ENCODE assay signal across 21 cellular contexts in the genomic region with DNA sequence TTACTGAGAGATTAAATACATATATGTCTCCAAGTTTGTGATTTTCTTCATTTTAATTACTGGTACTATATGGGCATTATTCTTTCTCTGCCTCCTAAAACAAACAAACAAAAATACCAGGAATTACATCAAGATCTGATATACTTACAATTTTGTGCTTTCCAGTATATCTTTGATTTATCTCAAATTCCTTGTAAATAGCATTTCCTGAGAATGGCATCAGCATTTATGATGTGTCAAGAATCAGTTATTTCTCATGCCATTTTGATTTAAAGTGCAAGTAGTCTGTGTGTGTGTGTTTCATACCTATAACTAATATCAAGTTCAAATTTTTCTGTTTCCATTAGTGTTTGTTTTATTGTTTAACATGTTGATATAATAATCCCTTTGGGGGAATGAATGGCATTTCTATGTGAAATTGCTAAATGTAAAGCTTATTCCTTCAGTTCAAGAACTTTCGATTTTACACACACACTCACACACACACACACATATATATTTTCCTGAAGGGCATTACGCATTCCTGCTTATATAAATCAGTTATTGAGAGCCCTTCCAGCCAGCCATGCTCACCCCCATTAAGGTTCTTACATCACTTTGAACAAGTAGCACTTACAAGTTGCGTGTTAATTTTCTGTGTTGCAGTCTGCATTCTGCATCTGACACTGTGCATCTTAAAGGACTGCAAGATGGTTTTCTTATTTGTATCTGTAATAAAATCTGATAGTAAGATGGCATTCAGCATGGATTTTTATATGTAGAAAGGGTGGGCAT.
A peak's percentile ranks its signal among the peaks of the same experiment; 100 is the strongest.
DNase-seq lines count a peak whose midpoint lies in the region; ATAC-seq and TF ChIP-seq lines count a peak whose summit lies in the region.
"Had no signal": no experiment of that assay in that cellular context is flagged by ENCODE, and none has a peak within 500 bp of the region (broad histone marks: within the 10 kb centered on the region; RNA-seq: fewer than 3 reads in every experiment).

No MANE protein-coding gene starts in this region.

- H3K4me1 ChIP-seq in trophoblast cell (ENCODE audit: control insufficient read depth in 1 of 2, insufficient read depth in 2 of 2, low read length in 2 of 2): no peaks in the 10 kb centered on the region

- H3K36me3 Mint-ChIP-seq in activated T-cell treated with anti-CD3 and anti-CD28 coated beads, Interleukin-2, amount 50 U/mL, for 24 hours (ENCODE audit: low read depth): peaks cover 20% of the 10 kb centered on the region

- TF ChIP-seq CTCF in brain microvascular endothelial cell (IDR thresholded peaks at IDR 0.05; ENCODE audit: low read depth, low read length, missing control alignments) (no peak), omental fat pad (IDR thresholded peaks at IDR 0.05) (no peak)

- H3K4ac ChIP-seq in trophoblast cell (ENCODE audit: low read depth, low read length): no peak overlapping the region

- H2AFZ ChIP-seq in trophoblast cell (ENCODE audit: insufficient read depth, low read length, poor library complexity): no peak overlapping the region

- no peaks in the 10 kb centered on the region for H3K9me3 Mint-ChIP-seq in activated T-cell treated with anti-CD3 and anti-CD28 coated beads, Interleukin-2, amount 50 U/mL, for 24 hours
- H3K9me3 Mint-ChIP-seq: activated B cell treated with CpG ODN at 0.5 μM for 24 hours; CD4-positive, alpha-beta memory T cell; effector memory CD8-positive, alpha-beta T cell; T-cell had no signal

- H3K4me3 ChIP-seq in brain microvascular endothelial cell (ENCODE audit: low read depth, low read length) (no peak overlapping the region), trophoblast cell (ENCODE audit: low read depth, low read length) (no peak overlapping the region)
- H3K4me3 ChIP-seq: adrenal gland had no signal

- in situ Hi-C loops in brain microvascular endothelial cell (cut with HindIII; ENCODE audit: low pct_ligation_motif_present, low sequenced_read_pairs): no loop called here

- no peak overlapping the region for H4K8ac ChIP-seq in trophoblast cell (ENCODE audit: low read depth, low read length)

- no CpG with 5 or more reads among the region's 3 CpGs for WGBS in trophoblast cell (ENCODE audit: extremely low coverage, insufficient coverage, insufficient read length)

- no peak overlapping the region for H3K14ac ChIP-seq in trophoblast cell (ENCODE audit: low read length)

- H3K9me3 ChIP-seq in trophoblast cell (ENCODE audit: insufficient read depth, low read depth, low read length): no peaks in the 10 kb centered on the region
- H3K9me3 ChIP-seq: adrenal gland had no signal

- H3K4me3 Mint-ChIP-seq in activated T-cell treated with anti-CD3 and anti-CD28 coated beads, Interleukin-2, amount 50 U/mL, for 24 hours: peak overlapping the region; percentile 45
- H3K4me3 Mint-ChIP-seq: activated B cell treated with CpG ODN at 0.5 μM for 24 hours; CD4-positive, alpha-beta memory T cell; effector memory CD8-positive, alpha-beta T cell; T-cell had no signal

- no peak overlapping the region for H3K9ac ChIP-seq in trophoblast cell (ENCODE audit: low read length)

- H4K91ac ChIP-seq in trophoblast cell (ENCODE audit: low read depth, low read length): no peak overlapping the region

- H3K27ac ChIP-seq in brain microvascular endothelial cell: peak overlapping the region; percentile 64
- H3K27ac ChIP-seq in trophoblast cell (ENCODE audit: low read depth, low read length): no peak overlapping the region

- H3K79me2 ChIP-seq in trophoblast cell (ENCODE audit: control insufficient read depth, insufficient read depth, low read length, poor library complexity): no peaks in the 10 kb centered on the region

- H3K79me1 ChIP-seq in trophoblast cell (ENCODE audit: low read length): no peaks in the 10 kb centered on the region

- peak overlapping the region; percentile 90 for H3K27ac Mint-ChIP-seq in activated T-cell treated with anti-CD3 and anti-CD28 coated beads, Interleukin-2, amount 50 U/mL, for 24 hours
- H3K27ac Mint-ChIP-seq: activated B cell treated with CpG ODN at 0.5 μM for 24 hours; effector memory CD8-positive, alpha-beta T cell had no signal

- no peak overlapping the region for H2AK5ac ChIP-seq in trophoblast cell (ENCODE audit: low read length)

- no peak overlapping the region for H4K12ac ChIP-seq in trophoblast cell (ENCODE audit: low read depth, low read length)

- H2BK120ac ChIP-seq in trophoblast cell (ENCODE audit: insufficient read depth, low read length, poor library complexity): no peak overlapping the region

- ATAC-seq in HG03196 (IDR thresholded peaks at IDR 0.05; ENCODE audit: unreplicated experiment) (no peak), omental fat pad (ENCODE audit: low FRiP score) (no peak)
- ATAC-seq: effector memory CD8-positive, alpha-beta T cell; T-cell had no signal

- H3K36me3 ChIP-seq in brain microvascular endothelial cell (replicated peaks) (peaks cover 2% of the 10 kb centered on the region), trophoblast cell (ENCODE audit: control insufficient read depth in 1 of 2, insufficient read depth in 2 of 2, low read length in 2 of 2) (no peaks in the 10 kb centered on the region)
- H3K36me3 ChIP-seq: adrenal gland had no signal

- H2BK5ac ChIP-seq in trophoblast cell (ENCODE audit: low read depth, low read length, poor library complexity): no peak overlapping the region

- H3K27me3 ChIP-seq in brain microvascular endothelial cell (replicated peaks) (no peaks in the 10 kb centered on the region), trophoblast cell (ENCODE audit: insufficient read depth, low read length) (no peaks in the 10 kb centered on the region)
- H3K27me3 ChIP-seq: adrenal gland had no signal

- peaks cover 77% of the 10 kb centered on the region for H3K4me1 Mint-ChIP-seq in activated T-cell treated with anti-CD3 and anti-CD28 coated beads, Interleukin-2, amount 50 U/mL, for 24 hours (ENCODE audit: low read depth)

- H3K18ac ChIP-seq in trophoblast cell (ENCODE audit: low read length): no peak overlapping the region

- no peak overlapping the region for H2BK12ac ChIP-seq in trophoblast cell (ENCODE audit: low read length)

- no peak for DNase-seq in activated T-cell treated with anti-CD3 and anti-CD28 coated beads, Interleukin-2, amount 50 U/mL, for 24 hours
- DNase-seq in activated T-cell treated with anti-CD3 and anti-CD28 coated beads for 4 hours: no peak
- peak; percentile 41 for DNase-seq in NCI-H226
- no peak for DNase-seq in brain microvascular endothelial cell
- DNase-seq in trophoblast cell: peak; percentile 32 to 87
- no peak for DNase-seq in omental fat pad (ENCODE audit: low spot score)
- DNase-seq in AG20443 (ENCODE audit: low spot score): no peak
- DNase-seq: activated B cell treated with CpG ODN at 0.5 μM for 24 hours; activated CD8-positive, alpha-beta memory T cell treated with anti-CD3 and anti-CD28 coated beads, Interleukin-2, amount 50 U/mL, for 48 hours; adrenal gland; CD4-positive, alpha-beta memory T cell; cerebellar nuclear complex; effector memory CD8-positive, alpha-beta T cell; hippocampal formation; kidney glomerular epithelial cell; mesendoderm; NCI-H187 treated with DMSO at 0.1 percent for 48 hours; NCI-H446 treated with DMSO at 0.1 percent for 48 hours; retina; T-cell had no signal

- H3K27me3 Mint-ChIP-seq in activated T-cell treated with anti-CD3 and anti-CD28 coated beads, Interleukin-2, amount 50 U/mL, for 24 hours: no peaks in the 10 kb centered on the region
- H3K27me3 Mint-ChIP-seq: activated B cell treated with CpG ODN at 0.5 μM for 24 hours; CD4-positive, alpha-beta memory T cell; effector memory CD8-positive, alpha-beta T cell; T-cell had no signal

- no peak overlapping the region for H3K23ac ChIP-seq in trophoblast cell (ENCODE audit: low read length)

- no peak overlapping the region for H3K4me2 ChIP-seq in trophoblast cell (ENCODE audit: low read length)

Comparison
In these comparisons a context has a peak if more than half of its experiments do, and no peak if none do; other contexts are left out.
1. DNase-seq: peak in NCI-H226 (single experiment) and trophoblast cell (2 of 2); none in activated T-cell treated with anti-CD3 and anti-CD28 coated beads, Interleukin-2, amount 50 U/mL, for 24 hours (single experiment), activated T-cell treated with anti-CD3 and anti-CD28 coated beads for 4 hours (single experiment), brain microvascular endothelial cell (single experiment), omental fat pad (single experiment) and AG20443 (single experiment).